ENCODE assay signal across 1 cellular context in the genomic region with DNA sequence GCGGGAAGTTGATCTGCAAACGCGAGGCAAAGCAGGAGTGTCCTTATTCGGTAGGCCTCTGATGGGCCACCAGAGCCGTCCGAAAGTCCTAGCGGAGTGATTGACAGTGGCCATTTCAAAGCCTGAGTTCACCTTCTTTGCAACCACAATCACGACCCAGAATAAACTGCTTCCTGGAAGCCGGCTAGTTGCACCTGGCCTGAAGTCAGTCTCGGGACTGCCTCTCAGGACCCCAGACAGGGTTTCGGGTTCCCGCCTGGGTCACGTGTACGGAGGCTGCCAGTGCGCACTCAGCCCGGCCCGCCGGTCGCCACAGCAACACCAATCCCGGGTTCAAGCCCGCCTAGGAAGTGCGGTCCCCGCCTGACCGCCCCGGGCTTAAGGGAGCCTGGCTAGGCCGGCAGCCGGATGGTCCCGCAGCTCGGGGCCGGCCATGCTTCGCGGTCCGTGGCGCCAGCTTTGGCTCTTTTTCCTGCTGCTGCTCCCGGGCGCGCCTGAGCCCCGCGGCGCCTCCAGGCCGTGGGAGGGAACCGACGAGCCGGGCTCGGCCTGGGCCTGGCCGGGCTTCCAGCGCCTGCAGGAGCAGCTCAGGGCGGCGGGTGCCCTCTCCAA.
TF ChIP-seq lines count a peak whose summit lies in the region.

A gene with protein sequence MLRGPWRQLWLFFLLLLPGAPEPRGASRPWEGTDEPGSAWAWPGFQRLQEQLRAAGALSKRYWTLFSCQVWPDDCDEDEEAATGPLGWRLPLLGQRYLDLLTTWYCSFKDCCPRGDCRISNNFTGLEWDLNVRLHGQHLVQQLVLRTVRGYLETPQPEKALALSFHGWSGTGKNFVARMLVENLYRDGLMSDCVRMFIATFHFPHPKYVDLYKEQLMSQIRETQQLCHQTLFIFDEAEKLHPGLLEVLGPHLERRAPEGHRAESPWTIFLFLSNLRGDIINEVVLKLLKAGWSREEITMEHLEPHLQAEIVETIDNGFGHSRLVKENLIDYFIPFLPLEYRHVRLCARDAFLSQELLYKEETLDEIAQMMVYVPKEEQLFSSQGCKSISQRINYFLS (plus strand): TSS at position 375 of the 612 bp plus-strand sequence. CDS start 59 bp downstream, at position 434.

TF ChIP-seq in HepG2, 621 proteins besides CTCF, POLR2A, EP300 and RAD21 (continued from another document and continues in another):
- TF ChIP-seq, protein P1, sequence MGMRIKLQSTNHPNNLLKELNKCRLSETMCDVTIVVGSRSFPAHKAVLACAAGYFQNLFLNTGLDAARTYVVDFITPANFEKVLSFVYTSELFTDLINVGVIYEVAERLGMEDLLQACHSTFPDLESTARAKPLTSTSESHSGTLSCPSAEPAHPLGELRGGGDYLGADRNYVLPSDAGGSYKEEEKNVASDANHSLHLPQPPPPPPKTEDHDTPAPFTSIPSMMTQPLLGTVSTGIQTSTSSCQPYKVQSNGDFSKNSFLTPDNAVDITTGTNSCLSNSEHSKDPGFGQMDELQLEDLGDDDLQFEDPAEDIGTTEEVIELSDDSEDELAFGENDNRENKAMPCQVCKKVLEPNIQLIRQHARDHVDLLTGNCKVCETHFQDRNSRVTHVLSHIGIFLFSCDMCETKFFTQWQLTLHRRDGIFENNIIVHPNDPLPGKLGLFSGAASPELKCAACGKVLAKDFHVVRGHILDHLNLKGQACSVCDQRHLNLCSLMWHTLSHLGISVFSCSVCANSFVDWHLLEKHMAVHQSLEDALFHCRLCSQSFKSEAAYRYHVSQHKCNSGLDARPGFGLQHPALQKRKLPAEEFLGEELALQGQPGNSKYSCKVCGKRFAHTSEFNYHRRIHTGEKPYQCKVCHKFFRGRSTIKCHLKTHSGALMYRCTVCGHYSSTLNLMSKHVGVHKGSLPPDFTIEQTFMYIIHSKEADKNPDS (CRISPR knock-in tag; IDR thresholded peaks at IDR 0.05) = no peak
- TF ChIP-seq, protein P2, sequence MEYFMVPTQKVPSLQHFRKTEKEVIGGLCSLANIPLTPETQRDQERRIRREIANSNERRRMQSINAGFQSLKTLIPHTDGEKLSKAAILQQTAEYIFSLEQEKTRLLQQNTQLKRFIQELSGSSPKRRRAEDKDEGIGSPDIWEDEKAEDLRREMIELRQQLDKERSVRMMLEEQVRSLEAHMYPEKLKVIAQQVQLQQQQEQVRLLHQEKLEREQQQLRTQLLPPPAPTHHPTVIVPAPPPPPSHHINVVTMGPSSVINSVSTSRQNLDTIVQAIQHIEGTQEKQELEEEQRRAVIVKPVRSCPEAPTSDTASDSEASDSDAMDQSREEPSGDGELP (IDR thresholded peaks at IDR 0.05; ENCODE audit: borderline replicate concordance, low read depth) = peak; percentile 23; the same call in 1 of the 2 replicates
- TF ChIP-seq, protein P3, sequence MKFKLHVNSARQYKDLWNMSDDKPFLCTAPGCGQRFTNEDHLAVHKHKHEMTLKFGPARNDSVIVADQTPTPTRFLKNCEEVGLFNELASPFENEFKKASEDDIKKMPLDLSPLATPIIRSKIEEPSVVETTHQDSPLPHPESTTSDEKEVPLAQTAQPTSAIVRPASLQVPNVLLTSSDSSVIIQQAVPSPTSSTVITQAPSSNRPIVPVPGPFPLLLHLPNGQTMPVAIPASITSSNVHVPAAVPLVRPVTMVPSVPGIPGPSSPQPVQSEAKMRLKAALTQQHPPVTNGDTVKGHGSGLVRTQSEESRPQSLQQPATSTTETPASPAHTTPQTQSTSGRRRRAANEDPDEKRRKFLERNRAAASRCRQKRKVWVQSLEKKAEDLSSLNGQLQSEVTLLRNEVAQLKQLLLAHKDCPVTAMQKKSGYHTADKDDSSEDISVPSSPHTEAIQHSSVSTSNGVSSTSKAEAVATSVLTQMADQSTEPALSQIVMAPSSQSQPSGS (CRISPR knock-in tag; IDR thresholded peaks at IDR 0.05) = 0 out of 2 replicates have a peak, but pooled peaks have one; percentile 52
- TF ChIP-seq, protein P4, sequence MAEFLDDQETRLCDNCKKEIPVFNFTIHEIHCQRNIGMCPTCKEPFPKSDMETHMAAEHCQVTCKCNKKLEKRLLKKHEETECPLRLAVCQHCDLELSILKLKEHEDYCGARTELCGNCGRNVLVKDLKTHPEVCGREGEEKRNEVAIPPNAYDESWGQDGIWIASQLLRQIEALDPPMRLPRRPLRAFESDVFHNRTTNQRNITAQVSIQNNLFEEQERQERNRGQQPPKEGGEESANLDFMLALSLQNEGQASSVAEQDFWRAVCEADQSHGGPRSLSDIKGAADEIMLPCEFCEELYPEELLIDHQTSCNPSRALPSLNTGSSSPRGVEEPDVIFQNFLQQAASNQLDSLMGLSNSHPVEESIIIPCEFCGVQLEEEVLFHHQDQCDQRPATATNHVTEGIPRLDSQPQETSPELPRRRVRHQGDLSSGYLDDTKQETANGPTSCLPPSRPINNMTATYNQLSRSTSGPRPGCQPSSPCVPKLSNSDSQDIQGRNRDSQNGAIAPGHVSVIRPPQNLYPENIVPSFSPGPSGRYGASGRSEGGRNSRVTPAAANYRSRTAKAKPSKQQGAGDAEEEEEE (CRISPR knock-in tag; IDR thresholded peaks at IDR 0.05; ENCODE audit: borderline replicate concordance) = no peak
- TF ChIP-seq ZNF614 (CRISPR knock-in tag; IDR thresholded peaks at IDR 0.05; ENCODE audit: borderline replicate concordance) (peak; percentile 27; the same call in 1 of the 2 replicates), NBN (conservative IDR thresholded peaks at IDR 0.05) (no peak), U2AF2 (IDR thresholded peaks at IDR 0.05; ENCODE audit: low read depth, low read length) (peak; percentile 90; the same call in 1 of the 2 replicates), KLF16 (CRISPR knock-in tag; IDR thresholded peaks at IDR 0.05) (peak in 1 of 2 experiments; percentile 29; a peak in 2 of 4 replicates), ZNF619 (CRISPR knock-in tag; IDR thresholded peaks at IDR 0.05) (no peak; the same call in 1 of the 2 replicates), MEIS2 (CRISPR knock-in tag; IDR thresholded peaks at IDR 0.05) (peak; percentile 79; the same call in 1 of the 2 replicates), EED (CRISPR knock-in tag; IDR thresholded peaks at IDR 0.05) (no peak), MAFG (CRISPR knock-in tag; IDR thresholded peaks at IDR 0.05) (no peak), FLYWCH1 (CRISPR knock-in tag; IDR thresholded peaks at IDR 0.05) (no peak), HHEX (CRISPR knock-in tag; IDR thresholded peaks at IDR 0.05) (no peak), ELF1 (CRISPR knock-in tag; IDR thresholded peaks at IDR 0.05) (peak; percentile 76), ATF7-NPFF (CRISPR knock-in tag; IDR thresholded peaks at IDR 0.05; ENCODE audit: low read depth) (no peak; the same call in none of the 2 replicates), TOPORS (CRISPR knock-in tag; IDR thresholded peaks at IDR 0.05) (peak; percentile 93), ZBTB1 (CRISPR knock-in tag; IDR thresholded peaks at IDR 0.05; ENCODE audit: borderline replicate concordance) (no peak), ZNF12 (CRISPR knock-in tag; IDR thresholded peaks at IDR 0.05) (no peak), ZNF773 (CRISPR knock-in tag; IDR thresholded peaks at IDR 0.05; ENCODE audit: borderline replicate concordance) (no peak; the same call in 1 of the 2 replicates), ZNF235 (CRISPR knock-in tag; IDR thresholded peaks at IDR 0.05; ENCODE audit: borderline replicate concordance) (0 out of 2 replicates have a peak, but pooled peaks have one; percentile 49), JUND (CRISPR knock-in tag; IDR thresholded peaks at IDR 0.05) (no peak)
- TF ChIP-seq, protein P5, sequence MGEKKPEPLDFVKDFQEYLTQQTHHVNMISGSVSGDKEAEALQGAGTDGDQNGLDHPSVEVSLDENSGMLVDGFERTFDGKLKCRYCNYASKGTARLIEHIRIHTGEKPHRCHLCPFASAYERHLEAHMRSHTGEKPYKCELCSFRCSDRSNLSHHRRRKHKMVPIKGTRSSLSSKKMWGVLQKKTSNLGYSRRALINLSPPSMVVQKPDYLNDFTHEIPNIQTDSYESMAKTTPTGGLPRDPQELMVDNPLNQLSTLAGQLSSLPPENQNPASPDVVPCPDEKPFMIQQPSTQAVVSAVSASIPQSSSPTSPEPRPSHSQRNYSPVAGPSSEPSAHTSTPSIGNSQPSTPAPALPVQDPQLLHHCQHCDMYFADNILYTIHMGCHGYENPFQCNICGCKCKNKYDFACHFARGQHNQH (CRISPR knock-in tag; IDR thresholded peaks at IDR 0.05) = peak; percentile 74
- TF ChIP-seq, protein P6, sequence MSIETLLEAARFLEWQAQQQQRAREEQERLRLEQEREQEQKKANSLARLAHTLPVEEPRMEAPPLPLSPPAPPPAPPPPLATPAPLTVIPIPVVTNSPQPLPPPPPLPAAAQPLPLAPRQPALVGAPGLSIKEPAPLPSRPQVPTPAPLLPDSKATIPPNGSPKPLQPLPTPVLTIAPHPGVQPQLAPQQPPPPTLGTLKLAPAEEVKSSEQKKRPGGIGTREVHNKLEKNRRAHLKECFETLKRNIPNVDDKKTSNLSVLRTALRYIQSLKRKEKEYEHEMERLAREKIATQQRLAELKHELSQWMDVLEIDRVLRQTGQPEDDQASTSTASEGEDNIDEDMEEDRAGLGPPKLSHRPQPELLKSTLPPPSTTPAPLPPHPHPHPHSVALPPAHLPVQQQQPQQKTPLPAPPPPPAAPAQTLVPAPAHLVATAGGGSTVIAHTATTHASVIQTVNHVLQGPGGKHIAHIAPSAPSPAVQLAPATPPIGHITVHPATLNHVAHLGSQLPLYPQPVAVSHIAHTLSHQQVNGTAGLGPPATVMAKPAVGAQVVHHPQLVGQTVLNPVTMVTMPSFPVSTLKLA (IDR thresholded peaks at IDR 0.05) = peak; percentile 32
- TF ChIP-seq, protein P7, sequence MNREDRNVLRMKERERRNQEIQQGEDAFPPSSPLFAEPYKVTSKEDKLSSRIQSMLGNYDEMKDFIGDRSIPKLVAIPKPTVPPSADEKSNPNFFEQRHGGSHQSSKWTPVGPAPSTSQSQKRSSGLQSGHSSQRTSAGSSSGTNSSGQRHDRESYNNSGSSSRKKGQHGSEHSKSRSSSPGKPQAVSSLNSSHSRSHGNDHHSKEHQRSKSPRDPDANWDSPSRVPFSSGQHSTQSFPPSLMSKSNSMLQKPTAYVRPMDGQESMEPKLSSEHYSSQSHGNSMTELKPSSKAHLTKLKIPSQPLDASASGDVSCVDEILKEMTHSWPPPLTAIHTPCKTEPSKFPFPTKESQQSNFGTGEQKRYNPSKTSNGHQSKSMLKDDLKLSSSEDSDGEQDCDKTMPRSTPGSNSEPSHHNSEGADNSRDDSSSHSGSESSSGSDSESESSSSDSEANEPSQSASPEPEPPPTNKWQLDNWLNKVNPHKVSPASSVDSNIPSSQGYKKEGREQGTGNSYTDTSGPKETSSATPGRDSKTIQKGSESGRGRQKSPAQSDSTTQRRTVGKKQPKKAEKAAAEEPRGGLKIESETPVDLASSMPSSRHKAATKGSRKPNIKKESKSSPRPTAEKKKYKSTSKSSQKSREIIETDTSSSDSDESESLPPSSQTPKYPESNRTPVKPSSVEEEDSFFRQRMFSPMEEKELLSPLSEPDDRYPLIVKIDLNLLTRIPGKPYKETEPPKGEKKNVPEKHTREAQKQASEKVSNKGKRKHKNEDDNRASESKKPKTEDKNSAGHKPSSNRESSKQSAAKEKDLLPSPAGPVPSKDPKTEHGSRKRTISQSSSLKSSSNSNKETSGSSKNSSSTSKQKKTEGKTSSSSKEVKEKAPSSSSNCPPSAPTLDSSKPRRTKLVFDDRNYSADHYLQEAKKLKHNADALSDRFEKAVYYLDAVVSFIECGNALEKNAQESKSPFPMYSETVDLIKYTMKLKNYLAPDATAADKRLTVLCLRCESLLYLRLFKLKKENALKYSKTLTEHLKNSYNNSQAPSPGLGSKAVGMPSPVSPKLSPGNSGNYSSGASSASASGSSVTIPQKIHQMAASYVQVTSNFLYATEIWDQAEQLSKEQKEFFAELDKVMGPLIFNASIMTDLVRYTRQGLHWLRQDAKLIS (CRISPR knock-in tag; IDR thresholded peaks at IDR 0.05) = no peak
- TF ChIP-seq, protein P8, sequence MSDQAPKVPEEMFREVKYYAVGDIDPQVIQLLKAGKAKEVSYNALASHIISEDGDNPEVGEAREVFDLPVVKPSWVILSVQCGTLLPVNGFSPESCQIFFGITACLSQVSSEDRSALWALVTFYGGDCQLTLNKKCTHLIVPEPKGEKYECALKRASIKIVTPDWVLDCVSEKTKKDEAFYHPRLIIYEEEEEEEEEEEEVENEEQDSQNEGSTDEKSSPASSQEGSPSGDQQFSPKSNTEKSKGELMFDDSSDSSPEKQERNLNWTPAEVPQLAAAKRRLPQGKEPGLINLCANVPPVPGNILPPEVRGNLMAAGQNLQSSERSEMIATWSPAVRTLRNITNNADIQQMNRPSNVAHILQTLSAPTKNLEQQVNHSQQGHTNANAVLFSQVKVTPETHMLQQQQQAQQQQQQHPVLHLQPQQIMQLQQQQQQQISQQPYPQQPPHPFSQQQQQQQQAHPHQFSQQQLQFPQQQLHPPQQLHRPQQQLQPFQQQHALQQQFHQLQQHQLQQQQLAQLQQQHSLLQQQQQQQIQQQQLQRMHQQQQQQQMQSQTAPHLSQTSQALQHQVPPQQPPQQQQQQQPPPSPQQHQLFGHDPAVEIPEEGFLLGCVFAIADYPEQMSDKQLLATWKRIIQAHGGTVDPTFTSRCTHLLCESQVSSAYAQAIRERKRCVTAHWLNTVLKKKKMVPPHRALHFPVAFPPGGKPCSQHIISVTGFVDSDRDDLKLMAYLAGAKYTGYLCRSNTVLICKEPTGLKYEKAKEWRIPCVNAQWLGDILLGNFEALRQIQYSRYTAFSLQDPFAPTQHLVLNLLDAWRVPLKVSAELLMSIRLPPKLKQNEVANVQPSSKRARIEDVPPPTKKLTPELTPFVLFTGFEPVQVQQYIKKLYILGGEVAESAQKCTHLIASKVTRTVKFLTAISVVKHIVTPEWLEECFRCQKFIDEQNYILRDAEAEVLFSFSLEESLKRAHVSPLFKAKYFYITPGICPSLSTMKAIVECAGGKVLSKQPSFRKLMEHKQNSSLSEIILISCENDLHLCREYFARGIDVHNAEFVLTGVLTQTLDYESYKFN (CRISPR knock-in tag; conservative IDR thresholded peaks at IDR 0.05) = peak; percentile 42
- TF ChIP-seq, protein P9, sequence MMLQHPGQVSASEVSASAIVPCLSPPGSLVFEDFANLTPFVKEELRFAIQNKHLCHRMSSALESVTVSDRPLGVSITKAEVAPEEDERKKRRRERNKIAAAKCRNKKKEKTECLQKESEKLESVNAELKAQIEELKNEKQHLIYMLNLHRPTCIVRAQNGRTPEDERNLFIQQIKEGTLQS (CRISPR knock-in tag; IDR thresholded peaks at IDR 0.05) = peak; percentile 45; the same call in 1 of the 2 replicates
- TF ChIP-seq, protein P10, sequence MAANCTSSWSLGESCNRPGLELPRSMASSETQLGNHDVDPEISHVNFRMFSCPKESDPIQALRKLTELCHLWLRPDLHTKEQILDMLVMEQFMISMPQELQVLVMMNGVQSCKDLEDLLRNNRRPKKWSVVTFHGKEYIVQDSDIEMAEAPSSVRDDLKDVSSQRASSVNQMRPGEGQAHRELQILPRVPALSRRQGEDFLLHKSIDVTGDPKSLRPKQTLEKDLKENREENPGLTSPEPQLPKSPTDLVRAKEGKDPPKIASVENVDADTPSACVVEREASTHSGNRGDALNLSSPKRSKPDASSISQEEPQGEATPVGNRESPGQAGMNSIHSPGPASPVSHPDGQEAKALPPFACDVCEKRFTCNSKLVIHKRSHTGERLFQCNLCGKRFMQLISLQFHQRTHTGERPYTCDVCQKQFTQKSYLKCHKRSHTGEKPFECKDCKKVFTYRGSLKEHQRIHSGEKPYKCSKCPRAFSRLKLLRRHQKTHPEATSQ (CRISPR knock-in tag; IDR thresholded peaks at IDR 0.05; ENCODE audit: borderline replicate concordance) = no peak
- TF ChIP-seq, protein P11, sequence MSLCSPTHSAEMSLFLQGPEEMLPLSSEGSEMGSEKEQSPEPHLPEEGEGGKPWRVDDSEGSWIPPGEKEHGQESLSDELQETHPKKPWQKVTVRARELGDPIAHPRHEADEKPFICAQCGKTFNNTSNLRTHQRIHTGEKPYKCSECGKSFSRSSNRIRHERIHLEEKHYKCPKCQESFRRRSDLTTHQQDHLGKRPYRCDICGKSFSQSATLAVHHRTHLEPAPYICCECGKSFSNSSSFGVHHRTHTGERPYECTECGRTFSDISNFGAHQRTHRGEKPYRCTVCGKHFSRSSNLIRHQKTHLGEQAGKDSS (CRISPR knock-in tag; IDR thresholded peaks at IDR 0.05; ENCODE audit: borderline replicate concordance, low read depth) = 0 out of 2 replicates have a peak, but pooled peaks have one; percentile 33
